ENCODE assay signal across 23 cellular contexts in genomic region chr11:62777389-62777788, GRCh38. TPM values are rescaled to one million over a fixed set of nuclear protein-coding genes. Genes with fewer than 3 reads are reported as not detected.
DNase-seq lines count a peak whose midpoint lies in the region; ATAC-seq and TF ChIP-seq lines count a peak whose summit lies in the region.
"Had no signal": no experiment of that assay in that cellular context is flagged by ENCODE, and none has a peak within 500 bp of the region (broad histone marks: within the 10 kb centered on the region; RNA-seq: fewer than 3 reads in every experiment).

No MANE protein-coding gene starts in this region.

- H3K4me3 ChIP-seq in endodermal cell (ENCODE audit: low read length): no peak overlapping the region
- H3K4me3 ChIP-seq in upper lobe of right lung: no peak overlapping the region
- H3K4me3 ChIP-seq in Karpas-422 (ENCODE audit: low read length): no peak overlapping the region
- H3K4me3 ChIP-seq: HAP-1, PC-9, sigmoid colon, SJCRH30 had no signal

- H3K79me2 ChIP-seq in Karpas-422 (ENCODE audit: low read length): peaks cover 18% of the 10 kb centered on the region

- no peak for DNase-seq in activated naive CD4-positive, alpha-beta T cell treated with anti-CD3 and anti-CD28 coated beads, Interleukin-2, amount 50 U/mL, for 72 hours (ENCODE audit: low spot score in 2 of 2)
- no peak for DNase-seq in activated naive CD4-positive, alpha-beta T cell treated with Interleukin-2 at 50 U/mL for 16 hours
- no peak for DNase-seq in T-helper 17 cell
- DNase-seq in endodermal cell: no peak
- no peak for DNase-seq in upper lobe of right lung
- DNase-seq in Karpas-422: no peak
- DNase-seq: COR-L47; DMS79 treated with DMSO at 0.1 percent for 48 hours; glutamatergic neuron; left colon; naive thymus-derived CD4-positive, alpha-beta T cell; NCI-H1048; NCI-H187 treated with DMSO at 0.1 percent for 48 hours; PC-9; sigmoid colon; SJCRH30; T-helper 9 cell had no signal

- H3K4me1 Mint-ChIP-seq in T-helper 17 cell: peaks cover 7% of the 10 kb centered on the region
- peaks cover 4% of the 10 kb centered on the region for H3K4me1 Mint-ChIP-seq in endodermal cell

- no peak overlapping the region for H2AFZ ChIP-seq in Karpas-422 (ENCODE audit: low read length)
- H2AFZ ChIP-seq: PC-9 had no signal

- 93% methylated on average over 2 of the region's 2 CpGs; no CpG with 5 or more reads in 1 of the 2 experiments for WGBS in endodermal cell (ENCODE audit: insufficient coverage in 1 of 2, insufficient read length in 1 of 2), 2 experiments

- intact Hi-C loops in upper lobe of right lung (cut with DNase I): no loop called here

- H4K20me1 ChIP-seq in Karpas-422 (ENCODE audit: insufficient read depth, low read depth, low read length): no peaks in the 10 kb centered on the region

- no peak overlapping the region for H3K4me2 ChIP-seq in Karpas-422 (ENCODE audit: low read depth, low read length, poor library complexity, severe bottlenecking)
- H3K4me2 ChIP-seq: KMS-11, PC-9 had no signal

- ATAC-seq in activated naive CD4-positive, alpha-beta T cell treated with anti-CD3 and anti-CD28 coated beads, Interleukin-2, amount 50 U/mL, for 72 hours: peak in 1 of 2 donors; percentile 32
- peak; percentile 32 for ATAC-seq in T-helper 17 cell
- peak; percentile 33 for ATAC-seq in upper lobe of right lung
- ATAC-seq in HG02678 (IDR thresholded peaks at IDR 0.05; ENCODE audit: unreplicated experiment): no peak
- no peak for ATAC-seq in GM19328 (IDR thresholded peaks at IDR 0.05; ENCODE audit: unreplicated experiment)
- ATAC-seq: activated CD4-positive, CD25-positive, alpha-beta regulatory T cell treated with anti-CD3 and anti-CD28 coated beads, Interleukin-2, amount 50 U/mL, for 24 hours; left colon; naive thymus-derived CD4-positive, alpha-beta T cell had no signal

- H3K36me3 ChIP-seq in endodermal cell (ENCODE audit: control insufficient read depth, insufficient read depth, low read length) (peaks cover 41% of the 10 kb centered on the region), upper lobe of right lung (peaks cover 49% of the 10 kb centered on the region), Karpas-422 (ENCODE audit: insufficient read depth, low read length) (no peaks in the 10 kb centered on the region)

- H3K27me3 Mint-ChIP-seq in T-helper 17 cell: no peaks in the 10 kb centered on the region
- no peaks in the 10 kb centered on the region for H3K27me3 Mint-ChIP-seq in endodermal cell (ENCODE audit: insufficient read depth)
- H3K27me3 Mint-ChIP-seq: brain; naive thymus-derived CD4-positive, alpha-beta T cell had no signal

- H3K9ac ChIP-seq in endodermal cell (ENCODE audit: extremely low read depth, low read length, poor library complexity, severe bottlenecking) (no peak overlapping the region), Karpas-422 (ENCODE audit: low read length) (no peak overlapping the region)
- H3K9ac ChIP-seq: KMS-11 had no signal

- TF ChIP-seq CTCF in endodermal cell (conservative IDR thresholded peaks at IDR 0.05) (no peak), upper lobe of right lung (IDR thresholded peaks at IDR 0.05) (no peak)

- H3K9me3 Mint-ChIP-seq in activated naive CD4-positive, alpha-beta T cell treated with anti-CD3 and anti-CD28 coated beads, Interleukin-2, amount 50 U/mL, for 72 hours: no peaks in the 10 kb centered on the region
- no peaks in the 10 kb centered on the region for H3K9me3 Mint-ChIP-seq in endodermal cell
- H3K9me3 Mint-ChIP-seq: brain; naive thymus-derived CD4-positive, alpha-beta T cell had no signal

- H3K9me3 ChIP-seq in T-helper 17 cell (ENCODE audit: control insufficient read depth, low read length, poor library complexity, severe bottlenecking) (no peaks in the 10 kb centered on the region), endodermal cell (ENCODE audit: control insufficient read depth, low read length) (no peaks in the 10 kb centered on the region), upper lobe of right lung (no peaks in the 10 kb centered on the region), Karpas-422 (ENCODE audit: low read length) (no peaks in the 10 kb centered on the region)
- H3K9me3 ChIP-seq: HAP-1, sigmoid colon, SJCRH30 had no signal

- H3K36me3 Mint-ChIP-seq in activated naive CD4-positive, alpha-beta T cell treated with anti-CD3 and anti-CD28 coated beads, Interleukin-2, amount 50 U/mL, for 72 hours: peaks cover 11 to 17% of the 10 kb centered on the region in 2 donors
- peaks cover 5% of the 10 kb centered on the region for H3K36me3 Mint-ChIP-seq in T-helper 17 cell (ENCODE audit: low read depth)
- peaks cover 65% of the 10 kb centered on the region for H3K36me3 Mint-ChIP-seq in endodermal cell (ENCODE audit: low read depth)

- H3K27me3 ChIP-seq in endodermal cell (ENCODE audit: control insufficient read depth, insufficient read depth, low read length, poor library complexity, severe bottlenecking) (no peaks in the 10 kb centered on the region), upper lobe of right lung (no peaks in the 10 kb centered on the region), Karpas-422 (ENCODE audit: low read length) (no peaks in the 10 kb centered on the region)
- H3K27me3 ChIP-seq: sigmoid colon, SJCRH30 had no signal

- H3K27ac ChIP-seq in endodermal cell (ENCODE audit: low read depth, low read length) (no peak overlapping the region), upper lobe of right lung (no peak overlapping the region), Karpas-422 (ENCODE audit: low read length) (no peak overlapping the region)
- H3K27ac ChIP-seq: KMS-11, PC-9, sigmoid colon, SJCRH30 had no signal

- peak overlapping the region; percentile 66 for H3K4me3 Mint-ChIP-seq in T-helper 17 cell
- no peak overlapping the region for H3K4me3 Mint-ChIP-seq in endodermal cell
- H3K4me3 Mint-ChIP-seq: brain had no signal

- H3K4me1 ChIP-seq in endodermal cell (ENCODE audit: control insufficient read depth, insufficient read depth, low read length): no peaks in the 10 kb centered on the region
- peaks cover 2% of the 10 kb centered on the region for H3K4me1 ChIP-seq in upper lobe of right lung
- H3K4me1 ChIP-seq in Karpas-422 (ENCODE audit: low read length): peaks cover 7% of the 10 kb centered on the region
- H3K4me1 ChIP-seq: HAP-1, SJCRH30 had no signal

- H3K9me2 ChIP-seq in Karpas-422 (replicated peaks; ENCODE audit: insufficient read depth, low read length): no peaks in the 10 kb centered on the region

- H3K27ac Mint-ChIP-seq in activated naive CD4-positive, alpha-beta T cell treated with anti-CD3 and anti-CD28 coated beads, Interleukin-2, amount 50 U/mL, for 72 hours: peak overlapping the region; percentile 79 to 94
- H3K27ac Mint-ChIP-seq in T-helper 17 cell (peak overlapping the region; percentile 87), endodermal cell (peak overlapping the region; percentile 3)

RNA-seq across cellular contexts. Expression of gene TAF6L, which starts 6.2 kb away (rescaled TPM):
- 10 to 100 TPM; 16.7 to 32.2 TPM for total RNA-seq in activated naive CD4-positive, alpha-beta T cell treated with anti-CD3 and anti-CD28 coated beads, Interleukin-2, amount 50 U/mL, for 72 hours
- total RNA-seq in T-helper 17 cell (10 to 100 TPM; 14.1 to 15.8 TPM), endodermal cell (10 to 100 TPM; 37.4 to 41.7 TPM), upper lobe of right lung (23.9 TPM)
- 31.8 TPM for polyA plus RNA-seq in endodermal cell (2013, experiment 1 of 2)
- 29.4 TPM for polyA plus RNA-seq in endodermal cell (2013, experiment 2 of 2)
- 10.4 and 30.1 TPM in 2 replicates for total RNA-seq in Karpas-422 (2014; rRNA removed; shearing (Covaris generic); ENCODE audit: low replicate concordance)

RNA-seq across cellular contexts. Expression of gene TMEM179B, which starts 9.8 kb away (rescaled TPM):
- total RNA-seq in activated naive CD4-positive, alpha-beta T cell treated with anti-CD3 and anti-CD28 coated beads, Interleukin-2, amount 50 U/mL, for 72 hours: 10 to 100 TPM; 19.5 to 20.9 TPM
- total RNA-seq in T-helper 17 cell (10 to 100 TPM; 20.5 to 27.7 TPM), endodermal cell (10 to 100 TPM; 31.0 TPM), upper lobe of right lung (52.4 TPM)
- polyA plus RNA-seq in endodermal cell (2013, experiment 1 of 2): 38.9 TPM
- polyA plus RNA-seq in endodermal cell (2013, experiment 2 of 2): 28.8 TPM
- 58.0 and 80.4 TPM in 2 replicates for total RNA-seq in Karpas-422 (2014; rRNA removed; shearing (Covaris generic); ENCODE audit: low replicate concordance)

RNA-seq across cellular contexts. Expression of gene TMEM223, which starts 14.4 kb away (rescaled TPM):
- total RNA-seq in activated naive CD4-positive, alpha-beta T cell treated with anti-CD3 and anti-CD28 coated beads, Interleukin-2, amount 50 U/mL, for 72 hours: 10 to 100 TPM in 1 of 2 donors, 1 to 10 TPM in 1; 8.9 to 11.3 TPM
- 1 to 10 TPM; 5.7 to 7.3 TPM for total RNA-seq in T-helper 17 cell
- 10 to 100 TPM; 18.4 to 21.0 TPM for total RNA-seq in endodermal cell
- polyA plus RNA-seq in endodermal cell (2013, experiment 1 of 2): 19.9 TPM
- 19.4 TPM for polyA plus RNA-seq in endodermal cell (2013, experiment 2 of 2)
- 14.8 TPM for total RNA-seq in upper lobe of right lung
- total RNA-seq in Karpas-422 (2014; rRNA removed; shearing (Covaris generic); ENCODE audit: low replicate concordance): 22.2 and 34.6 TPM in 2 replicates

RNA-seq across cellular contexts. Expression of gene POLR2G, which starts 16.0 kb away (rescaled TPM):
- 100 to 1,000 TPM; 116 to 172 TPM for total RNA-seq in activated naive CD4-positive, alpha-beta T cell treated with anti-CD3 and anti-CD28 coated beads, Interleukin-2, amount 50 U/mL, for 72 hours
- total RNA-seq in T-helper 17 cell (10 to 100 TPM; 65.0 to 65.7 TPM), endodermal cell (100 to 1,000 TPM; 107 to 137 TPM), upper lobe of right lung (54.7 TPM)
- polyA plus RNA-seq in endodermal cell (2013, experiment 1 of 2): 134 TPM
- 125 TPM for polyA plus RNA-seq in endodermal cell (2013, experiment 2 of 2)
- 115 and 140 TPM in 2 replicates for total RNA-seq in Karpas-422 (2014; rRNA removed; shearing (Covaris generic); ENCODE audit: low replicate concordance)

RNA-seq across cellular contexts. Expression of gene ZBTB3, which starts 23.4 kb away (rescaled TPM):
- total RNA-seq in activated naive CD4-positive, alpha-beta T cell treated with anti-CD3 and anti-CD28 coated beads, Interleukin-2, amount 50 U/mL, for 72 hours: 10 to 100 TPM in 1 of 2 donors, 1 to 10 TPM in 1; 7.8 to 23.9 TPM
- total RNA-seq in T-helper 17 cell: 1 to 10 TPM; 7.4 to 9.1 TPM
- 10 to 100 TPM; 16.9 to 33.8 TPM for total RNA-seq in endodermal cell
- polyA plus RNA-seq in endodermal cell (2013, experiment 1 of 2): 8.0 TPM
- polyA plus RNA-seq in endodermal cell (2013, experiment 2 of 2): 8.0 TPM
- total RNA-seq in upper lobe of right lung: 12.5 TPM
- 5.3 and 6.6 TPM in 2 replicates for total RNA-seq in Karpas-422 (2014; rRNA removed; shearing (Covaris generic); ENCODE audit: low replicate concordance)

Comparison
In these comparisons a context has a peak if more than half of its experiments do, and no peak if none do; other contexts are left out.
1. ATAC-seq: peak in T-helper 17 cell (single experiment) and upper lobe of right lung (single experiment); none in HG02678 (single experiment) and GM19328 (single experiment).
2. H3K27ac Mint-ChIP-seq: peak in every context shown above with its lines; median percentile 87 in T-helper 17 cell; 86 in activated naive CD4-positive, alpha-beta T cell treated with anti-CD3 and anti-CD28 coated beads, Interleukin-2, amount 50 U/mL, for 72 hours; 3 in endodermal cell.